ENCODE assay signal across 24 cellular contexts in the genomic region with DNA sequence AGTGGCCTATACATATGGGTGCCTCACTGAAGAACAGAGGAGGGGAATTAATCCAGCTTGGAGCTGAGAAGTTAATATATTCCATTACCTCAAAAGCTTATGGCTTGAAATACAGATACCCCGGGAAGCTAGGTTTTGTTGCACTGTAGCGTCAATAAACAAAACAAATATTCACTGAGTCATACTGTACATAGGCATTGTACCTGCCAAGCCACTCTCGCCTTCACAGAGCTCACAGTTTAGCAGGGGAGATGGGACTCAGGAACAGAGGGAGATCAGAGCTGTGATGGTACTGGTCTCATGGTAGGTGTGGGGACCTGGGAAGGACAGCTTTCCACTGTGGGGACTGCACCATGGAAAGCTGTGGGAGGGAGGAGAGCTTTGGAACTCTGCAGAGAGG.
"Had no signal": no experiment of that assay in that cellular context is flagged by ENCODE, and none has a peak within 500 bp of the region (broad histone marks: within the 10 kb centered on the region; RNA-seq: fewer than 3 reads in every experiment).

No MANE protein-coding gene starts in this region.

- H3K36me3 ChIP-seq: esophagus squamous epithelium, left lung, pancreas, prostate gland, stomach, tibial artery, WERI-Rb-1 had no signal

- H3K4me1 Mint-ChIP-seq: central memory CD8-positive, alpha-beta T cell; stimulated activated naive B cell treated with anti-CD40 and anti-IgM and Interleukin-4, amounts not matched to agents 10 μg/mL and 1 μg/mL and 100 μg/mL, for 72 hours had no signal

- H3K27me3 Mint-ChIP-seq: central memory CD8-positive, alpha-beta T cell; stimulated activated naive B cell treated with anti-CD40 and anti-IgM and Interleukin-4, amounts not matched to agents 10 μg/mL and 1 μg/mL and 100 μg/mL, for 72 hours had no signal

- ATAC-seq: activated CD4-positive, CD25-positive, alpha-beta regulatory T cell treated with anti-CD3 and anti-CD28 coated beads, Interleukin-2, amount 50 U/mL, for 24 hours; left lung; pancreas; stimulated activated naive B cell treated with anti-CD40 and anti-IgM and Interleukin-4, amounts not matched to agents 10 μg/mL and 1 μg/mL and 100 μg/mL, for 72 hours had no signal

- H3K27ac Mint-ChIP-seq: activated naive CD8-positive, alpha-beta T cell; nephron; stimulated activated naive B cell treated with anti-CD40 and anti-IgM and Interleukin-4, amounts not matched to agents 10 μg/mL and 1 μg/mL and 100 μg/mL, for 72 hours had no signal

- H3K4me3 Mint-ChIP-seq: activated naive CD8-positive, alpha-beta T cell; central memory CD8-positive, alpha-beta T cell; nephron; stimulated activated naive B cell treated with anti-CD40 and anti-IgM and Interleukin-4, amounts not matched to agents 10 μg/mL and 1 μg/mL and 100 μg/mL, for 72 hours had no signal

- DNase-seq: activated CD4-positive, alpha-beta T cell treated with anti-CD3 and anti-CD28 coated beads for 48 hours; activated CD4-positive, alpha-beta T cell treated with anti-CD3 and anti-CD28 coated beads, Interleukin-2, amount 50 U/mL, for 48 hours; activated CD8-positive, alpha-beta memory T cell treated with anti-CD3 and anti-CD28 coated beads for 24 hours; activated effector memory CD4-positive, alpha-beta T cell treated with Interleukin-2 at 50 U/mL for 16 hours; activated naive CD4-positive, alpha-beta T cell treated with Interleukin-2 at 50 U/mL for 16 hours; dermis blood vessel endothelial cell; effector CD8-positive, alpha-beta T cell; esophagus squamous epithelium; foreskin melanocyte; left lung; pancreas; stimulated activated CD4-positive, alpha-beta T cell treated with anti-CD3 and anti-CD28 coated beads, Interleukin-15, amount 100 ng/mL, for 24 hours; stimulated activated CD4-positive, alpha-beta T cell treated with anti-CD3 and anti-CD28 coated beads, Interleukin-2, amount 100 ng/mL, for 24 hours; stimulated activated naive B cell treated with anti-CD40 and anti-IgM and Interleukin-4, amounts not matched to agents 10 μg/mL and 1 μg/mL and 100 μg/mL, for 72 hours; stomach; T1000; tibial artery; WERI-Rb-1 had no signal

- H3K4me3 ChIP-seq: esophagus squamous epithelium, left lung, pancreas, prostate gland, stomach, tibial artery had no signal

- H3K4me1 ChIP-seq: left lung, pancreas, prostate gland had no signal

- H3K9me3 Mint-ChIP-seq: nephron had no signal

- H3K27ac ChIP-seq: epithelial cell of prostate, esophagus squamous epithelium, left lung, pancreas, prostate gland, stomach, tibial artery, WERI-Rb-1 had no signal

- H3K27me3 ChIP-seq: esophagus squamous epithelium, left lung, pancreas, stomach, tibial artery had no signal

- H3K9me3 ChIP-seq: esophagus squamous epithelium, left lung, pancreas, prostate gland, stomach, tibial artery had no signal

- H3K36me3 Mint-ChIP-seq: activated naive CD8-positive, alpha-beta T cell; stimulated activated naive B cell treated with anti-CD40 and anti-IgM and Interleukin-4, amounts not matched to agents 10 μg/mL and 1 μg/mL and 100 μg/mL, for 72 hours had no signal
